In the genomic region with DNA sequence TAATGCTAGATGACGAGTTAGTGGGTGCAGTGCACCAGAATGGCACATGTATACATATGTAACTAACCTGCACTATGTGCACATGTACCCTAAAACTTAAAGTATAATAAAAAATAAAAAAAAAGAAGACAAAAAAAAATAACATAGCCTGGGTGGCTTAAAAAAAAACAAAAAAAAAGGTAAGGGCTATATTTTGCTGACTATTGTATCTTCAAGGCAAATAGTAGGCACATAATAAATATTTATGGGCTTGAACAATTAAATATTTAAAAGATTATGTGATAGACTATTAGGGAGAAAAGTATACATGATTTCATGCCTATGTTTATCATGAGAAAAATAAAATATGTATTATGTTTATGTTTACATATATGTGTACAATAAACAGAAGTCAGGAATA, we compare ENCODE assay signal across 25 cellular contexts.
"Had no signal": no experiment of that assay in that cellular context is flagged by ENCODE, and none has a peak within 500 bp of the region (broad histone marks: within the 10 kb centered on the region; RNA-seq: fewer than 3 reads in every experiment).

No MANE protein-coding gene starts in this region.

- H3K4me1 ChIP-seq: colonic mucosa, gastrocnemius medialis, heart right ventricle, left lung, lower lobe of right lung had no signal

- H3K9me3 ChIP-seq: colonic mucosa, esophagus squamous epithelium, gastrocnemius medialis, left lung, lower lobe of right lung had no signal

- FAIRE-seq: endometrium, islet of Langerhans, keratinocyte had no signal

- H3K27me3 ChIP-seq: colonic mucosa, esophagus squamous epithelium, gastrocnemius medialis, heart right ventricle, left lung had no signal

- H3K4me3 ChIP-seq: colonic mucosa, esophagus squamous epithelium, gastrocnemius medialis, heart right ventricle, left lung, lower lobe of right lung had no signal

- ATAC-seq: effector memory CD8-positive, alpha-beta T cell; esophagus mucosa; gastrocnemius medialis; heart right ventricle; left cardiac atrium; left lung; left ventricle myocardium superior; lower lobe of right lung had no signal

- H3K36me3 ChIP-seq: colonic mucosa, esophagus squamous epithelium, gastrocnemius medialis, heart right ventricle, left lung, lower lobe of right lung had no signal

- H3K27ac ChIP-seq: colonic mucosa, epithelial cell of prostate, esophagus squamous epithelium, gastrocnemius medialis, heart right ventricle, left lung, lower lobe of right lung had no signal

- DNase-seq: colonic mucosa; cortex of kidney; effector CD8-positive, alpha-beta T cell; effector memory CD8-positive, alpha-beta T cell; endodermal cell; erythroblast; esophagus squamous epithelium; foreskin fibroblast; foreskin melanocyte; gastrocnemius medialis; glutamatergic neuron; head of caudate nucleus; heart right ventricle; hippocampal formation; left cardiac atrium; left lung; left ventricle myocardium superior; lower lobe of right lung; mesendoderm; midbrain had no signal
